In genomic region chr3:160163259-160163878, GRCh38 we compare ENCODE assay signal across 8 cellular contexts.
DNase-seq lines count a peak whose midpoint lies in the region; ATAC-seq and TF ChIP-seq lines count a peak whose summit lies in the region.

No MANE protein-coding gene starts in this region.

- peak; percentile 50 for DNase-seq in AG20443 (ENCODE audit: low spot score)
- DNase-seq in HCEC 1CT: peak; percentile 45
- peak; percentile 39 for DNase-seq in RWPE1 (ENCODE audit: low spot score)
- DNase-seq in glutamatergic neuron: no peak
- no peak for DNase-seq in activated CD8-positive, alpha-beta memory T cell treated with anti-CD3 and anti-CD28 coated beads, Interleukin-2, amount 10 ng/mL, durations not matched to agents 7 days and 5 days
- DNase-seq in T-helper 1 cell: no peak
- DNase-seq in middle frontal gyrus (ENCODE audit: extremely low spot score, low spot score): no peak
- no peak for DNase-seq in stimulated activated CD4-positive, alpha-beta T cell treated with anti-CD3 and anti-CD28 coated beads, Interleukin-2, amount 100 ng/mL, for 24 hours

- H3K9me3 Mint-ChIP-seq in glutamatergic neuron (ENCODE audit: unreplicated experiment): no peaks in the 10 kb centered on the region
- no peaks in the 10 kb centered on the region for H3K9me3 Mint-ChIP-seq in activated CD8-positive, alpha-beta memory T cell treated with anti-CD3 and anti-CD28 coated beads, Interleukin-2, amount 10 ng/mL, durations not matched to agents 7 days and 5 days (ENCODE audit: low read depth)

- no peak for ATAC-seq in activated CD8-positive, alpha-beta memory T cell treated with anti-CD3 and anti-CD28 coated beads, Interleukin-2, amount 10 ng/mL, durations not matched to agents 7 days and 5 days

- CTCF ChIA-PET in RWPE1 (lab: Yijun Ruan, JAX): interaction anchor here (0.5 to 1.7 kb wide), 16 partner anchors 10 to 770 kb away, joined by 3 to 12 read pairs (median 3); no protein-coding TSS in a partner anchor
- CTCF ChIA-PET in activated CD8-positive, alpha-beta memory T cell treated with anti-CD3 and anti-CD28 coated beads, Interleukin-2, amount 10 ng/mL, durations not matched to agents 7 days and 5 days (lab: Charles Lee): interaction anchor here (1.1 to 1.8 kb wide), 5 partner anchors 9 to 322 kb away, joined by 3 to 8 read pairs (median 3); no protein-coding TSS in a partner anchor

- peaks cover 7% of the 10 kb centered on the region for H3K36me3 Mint-ChIP-seq in glutamatergic neuron (ENCODE audit: unreplicated experiment)
- H3K36me3 Mint-ChIP-seq in activated CD8-positive, alpha-beta memory T cell treated with anti-CD3 and anti-CD28 coated beads, Interleukin-2, amount 10 ng/mL, durations not matched to agents 7 days and 5 days: no peaks in the 10 kb centered on the region

- peaks cover 4% of the 10 kb centered on the region for H3K27me3 Mint-ChIP-seq in glutamatergic neuron (ENCODE audit: unreplicated experiment)
- H3K27me3 Mint-ChIP-seq in activated CD8-positive, alpha-beta memory T cell treated with anti-CD3 and anti-CD28 coated beads, Interleukin-2, amount 10 ng/mL, durations not matched to agents 7 days and 5 days: peaks cover 44% of the 10 kb centered on the region

- POLR2A ChIA-PET in RWPE1 (lab: Yijun Ruan, JAX; ENCODE audit: low non-redundant PET): no interaction called here

- TF ChIP-seq CTCF in RWPE1 (conservative IDR thresholded peaks at IDR 0.05; ENCODE audit: low read depth) (peak; percentile 49), glutamatergic neuron (IDR thresholded peaks at IDR 0.05; ENCODE audit: partially characterized antibody, unreplicated experiment) (no peak)

- H3K4me3 Mint-ChIP-seq in glutamatergic neuron (ENCODE audit: unreplicated experiment): no peak overlapping the region
- no peak overlapping the region for H3K4me3 Mint-ChIP-seq in activated CD8-positive, alpha-beta memory T cell treated with anti-CD3 and anti-CD28 coated beads, Interleukin-2, amount 10 ng/mL, durations not matched to agents 7 days and 5 days

- H3K4me1 Mint-ChIP-seq in glutamatergic neuron (ENCODE audit: low read depth, unreplicated experiment): peaks cover 24% of the 10 kb centered on the region
- H3K4me1 Mint-ChIP-seq in activated CD8-positive, alpha-beta memory T cell treated with anti-CD3 and anti-CD28 coated beads, Interleukin-2, amount 10 ng/mL, durations not matched to agents 7 days and 5 days: no peaks in the 10 kb centered on the region

- H3K27ac Mint-ChIP-seq in glutamatergic neuron (ENCODE audit: unreplicated experiment): peak overlapping the region; percentile 17
- H3K27ac Mint-ChIP-seq in activated CD8-positive, alpha-beta memory T cell treated with anti-CD3 and anti-CD28 coated beads, Interleukin-2, amount 10 ng/mL, durations not matched to agents 7 days and 5 days: no peak overlapping the region

- no peak overlapping the region for H3K27ac ChIP-seq in RWPE1

Comparison
In these comparisons a context has a peak if more than half of its experiments do, and no peak if none do; other contexts are left out.
1. DNase-seq: peak in AG20443 (single experiment), HCEC 1CT (single experiment) and RWPE1 (single experiment); none in glutamatergic neuron (single experiment), activated CD8-positive, alpha-beta memory T cell treated with anti-CD3 and anti-CD28 coated beads, Interleukin-2, amount 10 ng/mL, durations not matched to agents 7 days and 5 days (single experiment), T-helper 1 cell (0 of 5), middle frontal gyrus (single experiment) and stimulated activated CD4-positive, alpha-beta T cell treated with anti-CD3 and anti-CD28 coated beads, Interleukin-2, amount 100 ng/mL, for 24 hours (0 of 2).